8 cellular contexts compared by ENCODE assay signal in genomic region chr6:31734703-31735500, GRCh38.
DNase-seq lines count a peak whose midpoint lies in the region; ATAC-seq and TF ChIP-seq lines count a peak whose summit lies in the region.

No MANE protein-coding gene starts in this region.

- peak overlapping the region; percentile 100 for H3K4me3 Mint-ChIP-seq in T-helper 1 cell treated with Interleukin-12 subunit alpha and Interleukin-12 subunit beta and Interleukin-4 antibody, amounts not matched to agents 30 μg/mL and 1 μg/mL, for 36 hours

- H3K27me3 ChIP-seq in HL-60 (ENCODE audit: insufficient read depth, poor library complexity, severe bottlenecking) (no peaks in the 10 kb centered on the region), iPS-18a (ENCODE audit: control insufficient read depth, insufficient read depth, low read length) (no peaks in the 10 kb centered on the region)

- H3K27ac ChIP-seq in HL-60 (replicated peaks) = peak overlapping the region; percentile 99
- peak overlapping the region; percentile 55 for H3K27ac ChIP-seq in iPS-18a (ENCODE audit: low read length)

- peaks cover 47% of the 10 kb centered on the region for H3K36me3 Mint-ChIP-seq in T-helper 1 cell treated with Interleukin-12 subunit alpha and Interleukin-12 subunit beta and Interleukin-4 antibody, amounts not matched to agents 30 μg/mL and 1 μg/mL, for 36 hours (ENCODE audit: low read depth)

- no peaks in the 10 kb centered on the region for H3K27me3 Mint-ChIP-seq in T-helper 1 cell treated with Interleukin-12 subunit alpha and Interleukin-12 subunit beta and Interleukin-4 antibody, amounts not matched to agents 30 μg/mL and 1 μg/mL, for 36 hours (ENCODE audit: low read depth)

- no peaks in the 10 kb centered on the region for H3K9me3 Mint-ChIP-seq in T-helper 1 cell treated with Interleukin-12 subunit alpha and Interleukin-12 subunit beta and Interleukin-4 antibody, amounts not matched to agents 30 μg/mL and 1 μg/mL, for 36 hours

- H3K4me3 ChIP-seq in HL-60 (replicated peaks; ENCODE audit: insufficient read depth, low read length) = peak overlapping the region; percentile 92
- peak overlapping the region; percentile 99 for H3K4me3 ChIP-seq in astrocyte of the cerebellum (ENCODE audit: low read depth, low read length)
- peak overlapping the region; percentile 69 for H3K4me3 ChIP-seq in iPS-18a (ENCODE audit: low read length)

- no peaks in the 10 kb centered on the region for H3K9me3 ChIP-seq in iPS-18a (ENCODE audit: control insufficient read depth, low read depth, low read length)

- H3K9ac ChIP-seq in iPS-18a (ENCODE audit: low read length) = peak overlapping the region; percentile 66

- peaks cover 55% of the 10 kb centered on the region for H3K4me1 Mint-ChIP-seq in T-helper 1 cell treated with Interleukin-12 subunit alpha and Interleukin-12 subunit beta and Interleukin-4 antibody, amounts not matched to agents 30 μg/mL and 1 μg/mL, for 36 hours (ENCODE audit: low read depth)

- in situ Hi-C loops in astrocyte of the cerebellum (cut with HindIII; ENCODE audit: low sequenced_read_pairs) = loop anchor here (5.0 kb wide), 1 partner anchor 43 kb away; no protein-coding TSS in a partner anchor

- H3K27ac Mint-ChIP-seq in T-helper 1 cell treated with Interleukin-12 subunit alpha and Interleukin-12 subunit beta and Interleukin-4 antibody, amounts not matched to agents 30 μg/mL and 1 μg/mL, for 36 hours = peak overlapping the region; percentile 93

- peaks cover 25% of the 10 kb centered on the region for H3K36me3 ChIP-seq in iPS-18a (ENCODE audit: control insufficient read depth, low read depth, low read length)

- DNase-seq in ELR (ENCODE audit: low read depth) (peak; percentile 91), HL-60 (ENCODE audit: low read depth in 1 of 2, low spot score in 1 of 2) (peak; percentile 73 to 79), astrocyte of the cerebellum (ENCODE audit: low read depth) (no peak), NCI-H1694 treated with DMSO at 0.1 percent for 48 hours (lab: John Stamatoyannopoulos, UW) (no peak)
- peak; percentile 30 for DNase-seq in stimulated activated CD4-positive, alpha-beta T cell treated with anti-CD3 and anti-CD28 coated beads, Interleukin-12 subunit alpha, Interleukin-12 subunit beta, amount 100 ng/mL, for 4 hours

- TF ChIP-seq CTCF in HL-60 (IDR thresholded peaks at IDR 0.05; ENCODE audit: insufficient read depth, low read length) (no peak), astrocyte of the cerebellum (IDR thresholded peaks at IDR 0.05; ENCODE audit: low read depth, low read length, missing control alignments) (no peak)

- no peak for ATAC-seq in HG03432 (IDR thresholded peaks at IDR 0.05; ENCODE audit: unreplicated experiment)

- peaks cover 39% of the 10 kb centered on the region for H3K4me1 ChIP-seq in iPS-18a (ENCODE audit: control insufficient read depth, low read depth, low read length)

Comparison
In these comparisons a context has a peak if more than half of its experiments do, and no peak if none do; other contexts are left out.
1. DNase-seq: peak in ELR (single experiment), HL-60 (2 of 2) and stimulated activated CD4-positive, alpha-beta T cell treated with anti-CD3 and anti-CD28 coated beads, Interleukin-12 subunit alpha, Interleukin-12 subunit beta, amount 100 ng/mL, for 4 hours (single experiment); none in astrocyte of the cerebellum (single experiment) and NCI-H1694 treated with DMSO at 0.1 percent for 48 hours (single experiment).
2. Peak in every context shown above with its lines, with median percentiles within 50 percentile points of each other: H3K4me3 ChIP-seq.